Comparison of ENCODE assay signal across 9 cellular contexts in the genomic region with DNA sequence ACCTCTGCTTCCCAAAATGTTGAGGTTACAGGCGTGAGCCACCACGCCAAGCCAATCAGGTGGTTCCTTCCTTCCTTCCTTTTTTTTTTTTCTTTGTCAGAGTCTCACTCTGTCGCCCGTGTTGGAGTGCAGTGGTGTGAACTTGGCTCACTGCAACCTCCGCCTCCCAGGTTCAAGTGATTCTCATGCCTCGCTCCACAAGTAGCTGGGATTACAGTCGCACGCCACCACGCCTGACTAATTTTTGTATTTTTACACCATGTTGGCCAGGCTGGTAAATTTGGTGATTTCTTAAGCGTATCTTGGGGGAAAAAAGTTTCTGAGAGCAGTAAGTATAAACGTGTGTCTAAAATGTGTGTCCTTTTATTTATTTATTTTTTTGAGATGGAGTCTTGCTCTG.
"Had no signal": no experiment of that assay in that cellular context is flagged by ENCODE, and none has a peak within 500 bp of the region (broad histone marks: within the 10 kb centered on the region; RNA-seq: fewer than 3 reads in every experiment).

No MANE protein-coding gene starts in this region.

- H2AFZ ChIP-seq: GM23248 had no signal

- FAIRE-seq: HepG2 had no signal

- H3K27ac Mint-ChIP-seq: HFFc6, IgD-negative memory B cell had no signal

- H3K4me3 Mint-ChIP-seq: HFFc6, IgD-negative memory B cell had no signal

- DNase-seq: GM23248, GOT3, H7, HFFc6 had no signal

- H3K4me1 ChIP-seq: HAP-1 had no signal

- H3K27ac ChIP-seq: GM23248, HL-60 had no signal

- H3K4me3 ChIP-seq: GM23248, HAP-1 had no signal

- H3K9ac ChIP-seq: GM23248 had no signal

- H3K36me3 ChIP-seq: HAP-1 had no signal

- ATAC-seq: HCT116, HepG2 had no signal
